Comparison of ENCODE assay signal across 20 cellular contexts in genomic region chr5:9686211-9686610, GRCh38. TPM values are rescaled to one million over a fixed set of nuclear protein-coding genes. Genes with fewer than 3 reads are reported as not detected.
DNase-seq lines count a peak whose midpoint lies in the region; ATAC-seq and TF ChIP-seq lines count a peak whose summit lies in the region.
"Had no signal": no experiment of that assay in that cellular context is flagged by ENCODE, and none has a peak within 500 bp of the region (broad histone marks: within the 10 kb centered on the region; RNA-seq: fewer than 3 reads in every experiment).

No MANE protein-coding gene starts in this region.

- H3K9me3 Mint-ChIP-seq in nephron progenitor cell: peaks cover 32% of the 10 kb centered on the region
- H3K9me3 Mint-ChIP-seq: activated naive CD8-positive, alpha-beta T cell treated with anti-CD3 and anti-CD28 coated beads, Interleukin-2, amount 10 ng/mL, durations not matched to agents 7 days and 5 days had no signal

- ATAC-seq in HG03025 (IDR thresholded peaks at IDR 0.05; ENCODE audit: low FRiP score, unreplicated experiment): no peak
- ATAC-seq: left colon; stimulated activated effector memory CD8-positive, alpha-beta T cell treated with anti-CD3 and anti-CD28 coated beads, Interleukin-12 subunit alpha, Interleukin-12 subunit beta, amount 100 ng/mL, for 72 hours had no signal

- DNase-seq in AG10803 (ENCODE audit: low read depth) (peak; percentile 69), NCI-H226 (peak; percentile 76), epithelial cell of esophagus (ENCODE audit: low read depth) (peak; percentile 7), nephron progenitor cell (no peak), UCSD-AML1 (lab: John Stamatoyannopoulos, UW; ENCODE audit: unreplicated experiment) (no peak), left ventricle myocardium inferior (no peak), GM10248 (ENCODE audit: extremely low spot score) (no peak)
- DNase-seq: activated naive CD8-positive, alpha-beta T cell treated with anti-CD3 and anti-CD28 coated beads, Interleukin-2, amount 10 ng/mL, durations not matched to agents 7 days and 5 days; activated T-cell treated with anti-CD3 and anti-CD28 coated beads, Interleukin-2, amount 50 U/mL, for 48 hours; Calu3; hypothalamus; KG1; left colon; NCI-H345; ovary; upper lobe of left lung had no signal

- H3K4me1 Mint-ChIP-seq in nephron progenitor cell: peaks cover 13% of the 10 kb centered on the region
- H3K4me1 Mint-ChIP-seq: activated naive CD8-positive, alpha-beta T cell treated with anti-CD3 and anti-CD28 coated beads, Interleukin-2, amount 10 ng/mL, durations not matched to agents 7 days and 5 days; stimulated activated effector memory CD8-positive, alpha-beta T cell treated with anti-CD3 and anti-CD28 coated beads, Interleukin-12 subunit alpha, Interleukin-12 subunit beta, amount 100 ng/mL, for 72 hours had no signal

- peaks cover 29% of the 10 kb centered on the region for H3K36me3 Mint-ChIP-seq in nephron progenitor cell (ENCODE audit: low read depth)
- H3K36me3 Mint-ChIP-seq: activated naive CD8-positive, alpha-beta T cell treated with anti-CD3 and anti-CD28 coated beads, Interleukin-2, amount 10 ng/mL, durations not matched to agents 7 days and 5 days; stimulated activated effector memory CD8-positive, alpha-beta T cell treated with anti-CD3 and anti-CD28 coated beads, Interleukin-12 subunit alpha, Interleukin-12 subunit beta, amount 100 ng/mL, for 72 hours had no signal

- H3K27ac ChIP-seq in left ventricle myocardium inferior (replicated peaks): no peak overlapping the region
- H3K27ac ChIP-seq: ovary, upper lobe of left lung had no signal

- H3K4me3 ChIP-seq in AG10803 (ENCODE audit: low read length) (no peak overlapping the region), epithelial cell of esophagus (ENCODE audit: low read length) (no peak overlapping the region), left ventricle myocardium inferior (no peak overlapping the region)
- H3K4me3 ChIP-seq: ovary, skin epidermis, upper lobe of left lung had no signal

- CTCF ChIA-PET in GM10248 (lab: Yijun Ruan, JAX): interaction anchor here (1.2 kb wide), 1 partner anchor 16 kb away, joined by 3 read pairs; no protein-coding TSS in a partner anchor

- TF ChIP-seq CTCF in AG10803 (conservative IDR thresholded peaks at IDR 0.05; ENCODE audit: low read length) (no peak), epithelial cell of esophagus (IDR thresholded peaks at IDR 0.05; ENCODE audit: insufficient read depth, low read depth, low read length, missing control alignments) (no peak), nephron progenitor cell (IDR thresholded peaks at IDR 0.05) (no peak), left ventricle myocardium inferior (IDR thresholded peaks at IDR 0.05; ENCODE audit: borderline replicate concordance) (no peak), GM10248 (IDR thresholded peaks at IDR 0.05; ENCODE audit: control extremely low read depth, extremely low read depth, low read depth, missing control alignments) (no peak)

- no peaks in the 10 kb centered on the region for H3K4me1 ChIP-seq in left ventricle myocardium inferior
- H3K4me1 ChIP-seq: upper lobe of left lung had no signal

- POLR2A ChIA-PET in GM10248 (lab: Yijun Ruan, JAX): no interaction called here

- intact Hi-C loops in left ventricle myocardium inferior (cut with micrococcal nuclease): no loop called here

- no peaks in the 10 kb centered on the region for H3K27me3 ChIP-seq in left ventricle myocardium inferior (ENCODE audit: low read depth)
- H3K27me3 ChIP-seq: ovary, upper lobe of left lung had no signal

- H3K27me3 Mint-ChIP-seq in nephron progenitor cell (ENCODE audit: low read depth, poor library complexity): no peaks in the 10 kb centered on the region
- H3K27me3 Mint-ChIP-seq: activated naive CD8-positive, alpha-beta T cell treated with anti-CD3 and anti-CD28 coated beads, Interleukin-2, amount 10 ng/mL, durations not matched to agents 7 days and 5 days had no signal

- peak overlapping the region; percentile 81 for H3K27ac Mint-ChIP-seq in nephron progenitor cell
- H3K27ac Mint-ChIP-seq: activated naive CD8-positive, alpha-beta T cell treated with anti-CD3 and anti-CD28 coated beads, Interleukin-2, amount 10 ng/mL, durations not matched to agents 7 days and 5 days; stimulated activated effector memory CD8-positive, alpha-beta T cell treated with anti-CD3 and anti-CD28 coated beads, Interleukin-12 subunit alpha, Interleukin-12 subunit beta, amount 100 ng/mL, for 72 hours had no signal

- H3K4me3 Mint-ChIP-seq in nephron progenitor cell: peak overlapping the region; percentile 2
- H3K4me3 Mint-ChIP-seq: activated naive CD8-positive, alpha-beta T cell treated with anti-CD3 and anti-CD28 coated beads, Interleukin-2, amount 10 ng/mL, durations not matched to agents 7 days and 5 days; stimulated activated effector memory CD8-positive, alpha-beta T cell treated with anti-CD3 and anti-CD28 coated beads, Interleukin-12 subunit alpha, Interleukin-12 subunit beta, amount 100 ng/mL, for 72 hours had no signal

- no peaks in the 10 kb centered on the region for H3K36me3 ChIP-seq in left ventricle myocardium inferior
- H3K36me3 ChIP-seq: ovary, upper lobe of left lung had no signal

- H3K9me3 ChIP-seq in left ventricle myocardium inferior (replicated peaks): no peaks in the 10 kb centered on the region
- H3K9me3 ChIP-seq: ovary, upper lobe of left lung had no signal

RNA-seq across cellular contexts. Expression of gene TAS2R1, which starts 56.1 kb away (rescaled TPM):
- total RNA-seq in left ventricle myocardium inferior: not detected
- total RNA-seq: activated naive CD8-positive, alpha-beta T cell treated with anti-CD3 and anti-CD28 coated beads, Interleukin-2, amount 10 ng/mL, durations not matched to agents 7 days and 5 days; Calu3; left colon; ovary; SK-MEL-5; upper lobe of left lung had no signal

Comparison
In these comparisons a context has a peak if more than half of its experiments do, and no peak if none do; other contexts are left out.
1. DNase-seq: peak in AG10803 (single experiment), NCI-H226 (single experiment) and epithelial cell of esophagus (single experiment); none in nephron progenitor cell (single experiment), UCSD-AML1 (single experiment), left ventricle myocardium inferior (single experiment) and GM10248 (single experiment).